Comparison of ENCODE assay signal across 1 cellular context in genomic region chr4:168535689-168536088, GRCh38.
TF ChIP-seq lines count a peak whose summit lies in the region.

No MANE protein-coding gene starts in this region.

TF ChIP-seq in IMR-90, 13 proteins besides CTCF, POLR2A, EP300 and RAD21 (continued from another document):
- no peak for TF ChIP-seq MAZ (IDR thresholded peaks at IDR 0.05; ENCODE audit: borderline replicate concordance, low read depth, low read length)
- TF ChIP-seq ELK1 (IDR thresholded peaks at IDR 0.05; ENCODE audit: borderline replicate concordance, low read depth, low read length): no peak
- no peak for TF ChIP-seq BHLHE40 (IDR thresholded peaks at IDR 0.05; ENCODE audit: low read depth, low read length)
- TF ChIP-seq CEBPB (IDR thresholded peaks at IDR 0.05; ENCODE audit: low read depth, low read length): peak; percentile 59
- TF ChIP-seq CHD1 (IDR thresholded peaks at IDR 0.05; ENCODE audit: low read depth, low read length): no peak
